In the genomic region with DNA sequence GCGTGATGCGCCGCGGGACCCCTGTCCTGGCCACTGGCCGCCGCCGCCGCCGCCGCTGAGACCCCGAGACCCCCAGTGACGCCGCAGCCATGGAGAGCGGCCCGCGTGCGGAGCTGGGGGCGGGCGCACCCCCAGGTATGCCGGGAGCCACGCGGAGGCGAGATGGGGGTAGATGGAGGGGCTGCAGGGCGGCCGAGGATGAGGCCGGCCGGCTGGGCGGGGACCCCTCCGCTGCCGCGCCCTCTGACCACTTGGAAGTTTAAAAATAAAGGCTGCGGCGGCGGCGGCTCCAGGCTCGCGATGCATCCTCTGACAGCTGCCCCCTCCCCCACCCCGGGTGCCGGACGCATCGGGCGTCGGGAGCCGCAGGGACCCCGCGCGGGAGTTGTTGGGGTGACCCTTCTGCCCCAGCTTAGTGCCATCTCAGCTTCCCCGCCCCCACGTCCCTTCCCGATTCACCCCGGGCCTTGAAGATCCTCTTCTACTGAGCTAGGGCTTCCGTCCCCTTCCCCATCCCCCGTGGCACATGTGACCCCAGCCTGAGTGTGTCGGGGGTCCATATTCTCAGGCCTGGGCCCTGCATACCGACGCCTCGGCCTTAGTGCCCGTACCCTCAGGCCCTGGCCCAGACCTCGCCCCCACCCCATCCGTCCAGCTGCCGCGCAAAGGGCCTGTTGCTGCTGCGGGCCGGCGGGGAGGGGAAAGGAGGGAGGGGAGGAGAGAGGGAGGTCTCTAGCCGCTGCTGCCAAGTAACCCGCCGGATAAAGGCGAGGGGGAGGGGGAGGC, we compare ENCODE assay signal across 8 cellular contexts. TPM values are rescaled to one million over a fixed set of nuclear protein-coding genes. Genes with fewer than 3 reads are reported as not detected.
DNase-seq lines count a peak whose midpoint lies in the region; ATAC-seq and TF ChIP-seq lines count a peak whose summit lies in the region.

No MANE protein-coding gene starts in this region.

- peaks cover 0 to 65% of the 10 kb centered on the region in 2 donors for H3K4me1 ChIP-seq in right atrium auricular region

- no peaks in the 10 kb centered on the region for H3K36me3 ChIP-seq in right atrium auricular region

- no peaks in the 10 kb centered on the region for H3K9me3 Mint-ChIP-seq in progenitor cell of endocrine pancreas (ENCODE audit: low read depth)

- peak overlapping the region; percentile 89 to 99 for H3K4me3 ChIP-seq in right atrium auricular region

- TF ChIP-seq CTCF in right atrium auricular region (IDR thresholded peaks at IDR 0.05): no peak
- no peak for TF ChIP-seq CTCF in progenitor cell of endocrine pancreas (IDR thresholded peaks at IDR 0.05; ENCODE audit: unreplicated experiment)

- H3K27me3 ChIP-seq in right atrium auricular region: no peaks in the 10 kb centered on the region

- H3K4me3 Mint-ChIP-seq in progenitor cell of endocrine pancreas (ENCODE audit: low read depth): peak overlapping the region; percentile 87

- H3K27me3 Mint-ChIP-seq in progenitor cell of endocrine pancreas: no peaks in the 10 kb centered on the region

- peak; percentile 41 for DNase-seq in activated T-cell treated with anti-CD3 and anti-CD28 coated beads for 1 hour (ENCODE audit: low read depth)
- no peak for DNase-seq in activated T-cell treated with anti-CD3 and anti-CD28 coated beads for 4 hours
- DNase-seq in KBM-7: peak; percentile 62
- peak; percentile 41 for DNase-seq in SKM-1 (lab: John Stamatoyannopoulos, UW; ENCODE audit: unreplicated experiment)
- DNase-seq in amniotic epithelial cell (ENCODE audit: low read depth): peak; percentile 61
- DNase-seq in right atrium auricular region (ENCODE audit: low spot score): peak; percentile 66
- peak; percentile 59 for DNase-seq in progenitor cell of endocrine pancreas (ENCODE audit: low spot score, unreplicated experiment)

- in situ Hi-C loops in KBM-7 (cut with MboI; ENCODE audit: low pct_unique_long_range_greater_than_20kb, low sequenced_read_pairs): no loop called here

- H3K27ac ChIP-seq in right atrium auricular region: peak overlapping the region; percentile 98 to 100

- H3K4me1 Mint-ChIP-seq in progenitor cell of endocrine pancreas (ENCODE audit: low read depth): peaks cover 39% of the 10 kb centered on the region

- peak overlapping the region; percentile 96 for H3K27ac Mint-ChIP-seq in progenitor cell of endocrine pancreas

- H3K36me3 Mint-ChIP-seq in progenitor cell of endocrine pancreas (ENCODE audit: insufficient read depth): no peaks in the 10 kb centered on the region

- H3K9me3 ChIP-seq in right atrium auricular region: no peaks in the 10 kb centered on the region

- no peak for ATAC-seq in GM21447 (IDR thresholded peaks at IDR 0.05; ENCODE audit: unreplicated experiment)

RNA-seq across cellular contexts. Expression of a gene that starts 0.6 kb away (rescaled TPM):
- total RNA-seq in right atrium auricular region (100 to 1,000 TPM; 353 to 356 TPM), progenitor cell of endocrine pancreas (98.0 and 109 TPM in 2 replicates)

RNA-seq across cellular contexts. Expression of a gene that starts 7.2 kb away (rescaled TPM):
- total RNA-seq in right atrium auricular region (10 to 100 TPM; 62.0 to 81.6 TPM), progenitor cell of endocrine pancreas (61.0 and 63.6 TPM in 2 replicates)

RNA-seq across cellular contexts. Expression of a gene that starts 31.5 kb away (rescaled TPM):
- total RNA-seq in right atrium auricular region (1 to 10 TPM; 3.5 to 4.5 TPM), progenitor cell of endocrine pancreas (0.10 and 0.18 TPM in 2 replicates)
